In the genomic region with DNA sequence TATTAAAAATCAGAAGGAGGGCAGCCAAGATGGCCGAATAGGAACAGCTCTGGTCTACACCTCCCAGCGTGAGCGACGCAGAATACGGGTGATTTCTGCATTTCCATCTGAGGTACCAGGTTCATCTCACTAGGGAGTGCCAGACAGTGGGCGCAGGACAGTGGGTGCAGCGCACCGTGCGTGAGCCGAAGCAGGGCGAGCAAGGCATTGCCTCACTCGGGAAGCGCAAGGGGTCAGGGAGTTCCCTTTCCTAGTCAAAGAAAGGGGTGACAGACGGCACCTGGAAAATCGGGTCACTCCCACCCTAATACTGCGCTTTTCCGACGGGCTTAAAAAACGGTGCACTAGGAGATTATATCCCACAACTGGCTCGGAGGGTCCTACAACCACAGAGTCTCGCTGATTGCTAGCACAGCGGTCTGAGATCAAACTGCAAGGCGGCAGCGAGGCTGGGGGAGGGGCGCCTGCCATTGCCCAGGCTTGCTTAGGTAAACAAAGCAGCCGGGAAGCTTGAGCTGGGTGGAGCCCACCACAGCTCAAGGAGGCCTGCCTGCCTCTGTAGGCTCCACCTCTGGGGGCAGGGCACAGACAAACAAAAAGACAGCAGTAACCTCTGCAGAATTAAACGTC, we compare ENCODE assay signal across 1 cellular context.
TF ChIP-seq lines count a peak whose summit lies in the region.
"Not testable (repeated sequence)": the region's sequence is repeated elsewhere in the genome, so short reads cannot be mapped to it uniquely, and the experiment has no call there.

No MANE protein-coding gene starts in this region.

TF ChIP-seq in HepG2, 621 proteins besides CTCF, POLR2A, EP300 and RAD21:
- TF ChIP-seq, protein P1, sequence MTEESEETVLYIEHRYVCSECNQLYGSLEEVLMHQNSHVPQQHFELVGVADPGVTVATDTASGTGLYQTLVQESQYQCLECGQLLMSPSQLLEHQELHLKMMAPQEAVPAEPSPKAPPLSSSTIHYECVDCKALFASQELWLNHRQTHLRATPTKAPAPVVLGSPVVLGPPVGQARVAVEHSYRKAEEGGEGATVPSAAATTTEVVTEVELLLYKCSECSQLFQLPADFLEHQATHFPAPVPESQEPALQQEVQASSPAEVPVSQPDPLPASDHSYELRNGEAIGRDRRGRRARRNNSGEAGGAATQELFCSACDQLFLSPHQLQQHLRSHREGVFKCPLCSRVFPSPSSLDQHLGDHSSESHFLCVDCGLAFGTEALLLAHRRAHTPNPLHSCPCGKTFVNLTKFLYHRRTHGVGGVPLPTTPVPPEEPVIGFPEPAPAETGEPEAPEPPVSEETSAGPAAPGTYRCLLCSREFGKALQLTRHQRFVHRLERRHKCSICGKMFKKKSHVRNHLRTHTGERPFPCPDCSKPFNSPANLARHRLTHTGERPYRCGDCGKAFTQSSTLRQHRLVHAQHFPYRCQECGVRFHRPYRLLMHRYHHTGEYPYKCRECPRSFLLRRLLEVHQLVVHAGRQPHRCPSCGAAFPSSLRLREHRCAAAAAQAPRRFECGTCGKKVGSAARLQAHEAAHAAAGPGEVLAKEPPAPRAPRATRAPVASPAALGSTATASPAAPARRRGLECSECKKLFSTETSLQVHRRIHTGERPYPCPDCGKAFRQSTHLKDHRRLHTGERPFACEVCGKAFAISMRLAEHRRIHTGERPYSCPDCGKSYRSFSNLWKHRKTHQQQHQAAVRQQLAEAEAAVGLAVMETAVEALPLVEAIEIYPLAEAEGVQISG (CRISPR knock-in tag; IDR thresholded peaks at IDR 0.05) = peak; percentile 45; the same call in 1 of the 2 replicates
- TF ChIP-seq FOXA3 (CRISPR knock-in tag; IDR thresholded peaks at IDR 0.05) = peak; percentile 43
- TF ChIP-seq ZNF777 (CRISPR knock-in tag; IDR thresholded peaks at IDR 0.05) = 0 out of 2 replicates have a peak, but pooled peaks have one; percentile 46
- 0 out of 2 replicates have a peak, but pooled peaks have one; percentile 13 for TF ChIP-seq HOXA3 (CRISPR knock-in tag; IDR thresholded peaks at IDR 0.05)
- TF ChIP-seq ZNF292 (CRISPR knock-in tag; IDR thresholded peaks at IDR 0.05; ENCODE audit: borderline replicate concordance, low read depth) = 0 out of 2 replicates have a peak, but pooled peaks have one; percentile 40
- not testable (repeated sequence) for TF ChIP-seq FOXA1 (IDR thresholded peaks at IDR 0.05)
- peak; percentile 53 for TF ChIP-seq FOXA1 (CRISPR knock-in tag; IDR thresholded peaks at IDR 0.05)
- TF ChIP-seq, protein P2, sequence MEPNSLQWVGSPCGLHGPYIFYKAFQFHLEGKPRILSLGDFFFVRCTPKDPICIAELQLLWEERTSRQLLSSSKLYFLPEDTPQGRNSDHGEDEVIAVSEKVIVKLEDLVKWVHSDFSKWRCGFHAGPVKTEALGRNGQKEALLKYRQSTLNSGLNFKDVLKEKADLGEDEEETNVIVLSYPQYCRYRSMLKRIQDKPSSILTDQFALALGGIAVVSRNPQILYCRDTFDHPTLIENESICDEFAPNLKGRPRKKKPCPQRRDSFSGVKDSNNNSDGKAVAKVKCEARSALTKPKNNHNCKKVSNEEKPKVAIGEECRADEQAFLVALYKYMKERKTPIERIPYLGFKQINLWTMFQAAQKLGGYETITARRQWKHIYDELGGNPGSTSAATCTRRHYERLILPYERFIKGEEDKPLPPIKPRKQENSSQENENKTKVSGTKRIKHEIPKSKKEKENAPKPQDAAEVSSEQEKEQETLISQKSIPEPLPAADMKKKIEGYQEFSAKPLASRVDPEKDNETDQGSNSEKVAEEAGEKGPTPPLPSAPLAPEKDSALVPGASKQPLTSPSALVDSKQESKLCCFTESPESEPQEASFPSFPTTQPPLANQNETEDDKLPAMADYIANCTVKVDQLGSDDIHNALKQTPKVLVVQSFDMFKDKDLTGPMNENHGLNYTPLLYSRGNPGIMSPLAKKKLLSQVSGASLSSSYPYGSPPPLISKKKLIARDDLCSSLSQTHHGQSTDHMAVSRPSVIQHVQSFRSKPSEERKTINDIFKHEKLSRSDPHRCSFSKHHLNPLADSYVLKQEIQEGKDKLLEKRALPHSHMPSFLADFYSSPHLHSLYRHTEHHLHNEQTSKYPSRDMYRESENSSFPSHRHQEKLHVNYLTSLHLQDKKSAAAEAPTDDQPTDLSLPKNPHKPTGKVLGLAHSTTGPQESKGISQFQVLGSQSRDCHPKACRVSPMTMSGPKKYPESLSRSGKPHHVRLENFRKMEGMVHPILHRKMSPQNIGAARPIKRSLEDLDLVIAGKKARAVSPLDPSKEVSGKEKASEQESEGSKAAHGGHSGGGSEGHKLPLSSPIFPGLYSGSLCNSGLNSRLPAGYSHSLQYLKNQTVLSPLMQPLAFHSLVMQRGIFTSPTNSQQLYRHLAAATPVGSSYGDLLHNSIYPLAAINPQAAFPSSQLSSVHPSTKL (CRISPR knock-in tag; IDR thresholded peaks at IDR 0.05) = peak; percentile 31; the same call in 1 of the 2 replicates
- peak; percentile 20 for TF ChIP-seq HNRNPLL (IDR thresholded peaks at IDR 0.05; ENCODE audit: low read depth, low read length, poor library complexity, severe bottlenecking)
- TF ChIP-seq, protein P3, sequence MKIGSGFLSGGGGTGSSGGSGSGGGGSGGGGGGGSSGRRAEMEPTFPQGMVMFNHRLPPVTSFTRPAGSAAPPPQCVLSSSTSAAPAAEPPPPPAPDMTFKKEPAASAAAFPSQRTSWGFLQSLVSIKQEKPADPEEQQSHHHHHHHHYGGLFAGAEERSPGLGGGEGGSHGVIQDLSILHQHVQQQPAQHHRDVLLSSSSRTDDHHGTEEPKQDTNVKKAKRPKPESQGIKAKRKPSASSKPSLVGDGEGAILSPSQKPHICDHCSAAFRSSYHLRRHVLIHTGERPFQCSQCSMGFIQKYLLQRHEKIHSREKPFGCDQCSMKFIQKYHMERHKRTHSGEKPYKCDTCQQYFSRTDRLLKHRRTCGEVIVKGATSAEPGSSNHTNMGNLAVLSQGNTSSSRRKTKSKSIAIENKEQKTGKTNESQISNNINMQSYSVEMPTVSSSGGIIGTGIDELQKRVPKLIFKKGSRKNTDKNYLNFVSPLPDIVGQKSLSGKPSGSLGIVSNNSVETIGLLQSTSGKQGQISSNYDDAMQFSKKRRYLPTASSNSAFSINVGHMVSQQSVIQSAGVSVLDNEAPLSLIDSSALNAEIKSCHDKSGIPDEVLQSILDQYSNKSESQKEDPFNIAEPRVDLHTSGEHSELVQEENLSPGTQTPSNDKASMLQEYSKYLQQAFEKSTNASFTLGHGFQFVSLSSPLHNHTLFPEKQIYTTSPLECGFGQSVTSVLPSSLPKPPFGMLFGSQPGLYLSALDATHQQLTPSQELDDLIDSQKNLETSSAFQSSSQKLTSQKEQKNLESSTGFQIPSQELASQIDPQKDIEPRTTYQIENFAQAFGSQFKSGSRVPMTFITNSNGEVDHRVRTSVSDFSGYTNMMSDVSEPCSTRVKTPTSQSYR (CRISPR knock-in tag; IDR thresholded peaks at IDR 0.05; ENCODE audit: borderline replicate concordance) = peak; percentile 89
